Comparison of ENCODE assay signal across 26 cellular contexts in genomic region chr12:5718073-5718472, GRCh38.
"Had no signal": no experiment of that assay in that cellular context is flagged by ENCODE, and none has a peak within 500 bp of the region (broad histone marks: within the 10 kb centered on the region; RNA-seq: fewer than 3 reads in every experiment).

No MANE protein-coding gene starts in this region.

- H3K9me3 ChIP-seq: esophagus squamous epithelium, gastroesophageal sphincter, heart right ventricle had no signal

- H3K27me3 ChIP-seq: brain microvascular endothelial cell, gastroesophageal sphincter had no signal

- DNase-seq: activated CD4-positive, alpha-beta memory T cell treated with anti-CD3 and anti-CD28 coated beads, Interleukin-2, amount 10 ng/mL, durations not matched to agents 7 days and 5 days; activated CD4-positive, alpha-beta T cell treated with anti-CD3 and anti-CD28 coated beads for 36 hours; activated CD4-positive, alpha-beta T cell treated with anti-CD3 and anti-CD28 coated beads, Interleukin-2, amount 10 ng/mL, durations not matched to agents 24 days and 14 days; activated CD4-positive, alpha-beta T cell treated with anti-CD3 and anti-CD28 coated beads, Interleukin-2, amount 50 U/mL, for 4 hours; activated CD4-positive, CD25-positive, alpha-beta regulatory T cell; activated CD4-positive, CD25-positive, alpha-beta regulatory T cell treated with anti-CD3 and anti-CD28 coated beads, Interleukin-2, amount 50 U/mL, for 72 hours; activated CD8-positive, alpha-beta memory T cell treated with anti-CD3 and anti-CD28 coated beads, Interleukin-2, amount 50 U/mL, for 48 hours; activated gamma-delta T cell; activated naive CD4-positive, alpha-beta T cell; activated naive CD4-positive, alpha-beta T cell treated with anti-CD3 and anti-CD28 coated beads, Interleukin-2, amount 10 ng/mL, durations not matched to agents 7 days and 5 days; activated naive CD8-positive, alpha-beta T cell treated with anti-CD3 and anti-CD28 coated beads, Interleukin-2, amount 10 ng/mL, durations not matched to agents 7 days and 5 days; activated T-cell treated with anti-CD3 and anti-CD28 coated beads for 4 hours; activated T-cell treated with anti-CD3 and anti-CD28 coated beads, Interleukin-2, amount 50 U/mL, for 24 hours; activated T-cell treated with anti-CD3 and anti-CD28 coated beads, Interleukin-2, amount 50 U/mL, for 72 hours; brain microvascular endothelial cell; caudate nucleus; effector CD8-positive, alpha-beta T cell; esophagus squamous epithelium; foreskin melanocyte; T-helper 1 cell; T-helper 17 cell; T1000 had no signal

- H3K36me3 ChIP-seq: brain microvascular endothelial cell, esophagus squamous epithelium, gastroesophageal sphincter, heart right ventricle had no signal

- ATAC-seq: activated CD4-positive, alpha-beta T cell treated with anti-CD3 and anti-CD28 coated beads for 36 hours; activated naive CD4-positive, alpha-beta T cell treated with anti-CD3 and anti-CD28 coated beads, Interleukin-2, amount 50 U/mL, for 72 hours; activated T-cell treated with anti-CD3 and anti-CD28 coated beads, Interleukin-2, amount 50 U/mL, for 72 hours; gastroesophageal sphincter; T-helper 17 cell had no signal

- H3K4me3 ChIP-seq: esophagus squamous epithelium, gastroesophageal sphincter, heart right ventricle had no signal

- H3K27ac ChIP-seq: brain microvascular endothelial cell, epithelial cell of prostate, esophagus squamous epithelium, gastroesophageal sphincter, heart right ventricle had no signal
